In genomic region chr9:96031962-96032534, GRCh38 we compare ENCODE assay signal across 13 cellular contexts.
DNase-seq lines count a peak whose midpoint lies in the region; ATAC-seq and TF ChIP-seq lines count a peak whose summit lies in the region.
"Had no signal": no experiment of that assay in that cellular context is flagged by ENCODE, and none has a peak within 500 bp of the region (broad histone marks: within the 10 kb centered on the region; RNA-seq: fewer than 3 reads in every experiment).

No MANE protein-coding gene starts in this region.

- ATAC-seq in HG03439 (IDR thresholded peaks at IDR 0.05; ENCODE audit: unreplicated experiment): no peak

- H3K27ac ChIP-seq in VCaP: peak overlapping the region; percentile 93
- peak overlapping the region; percentile 66 to 78 for H3K27ac ChIP-seq in tibial artery
- H3K27ac ChIP-seq in endodermal cell (ENCODE audit: low read depth, low read length): no peak overlapping the region
- H3K27ac ChIP-seq: BLaER1 treated with 17β-estradiol and CSF1 and Interleukin-3, amounts not matched to agents 10 nM and 100 nM; HL-60; PC-9 had no signal

- no peaks in the 10 kb centered on the region for H3K27me3 ChIP-seq in tibial artery
- H3K27me3 ChIP-seq in endodermal cell (ENCODE audit: control insufficient read depth, insufficient read depth, low read length, poor library complexity, severe bottlenecking): peaks cover 17% of the 10 kb centered on the region

- no peak for DNase-seq in activated CD4-positive, alpha-beta T cell treated with anti-CD3 and anti-CD28 coated beads, Interleukin-2, amount 10 ng/mL, durations not matched to agents 24 days and 14 days
- DNase-seq in activated CD4-positive, alpha-beta T cell treated with anti-CD3 and anti-CD28 coated beads for 1 hour: no peak
- DNase-seq in tibial artery (no peak), SKM-1 (lab: John Stamatoyannopoulos, UW; ENCODE audit: unreplicated experiment) (no peak), endodermal cell (no peak)
- DNase-seq: DND-41, H9 had no signal

- no peak overlapping the region for H3K4me3 Mint-ChIP-seq in activated CD4-positive, alpha-beta T cell treated with anti-CD3 and anti-CD28 coated beads, Interleukin-2, amount 10 ng/mL, durations not matched to agents 24 days and 14 days
- H3K4me3 Mint-ChIP-seq in nephron (no peak overlapping the region), endodermal cell (no peak overlapping the region)
- H3K4me3 Mint-ChIP-seq: H9 had no signal

- H3K4me1 Mint-ChIP-seq in activated CD4-positive, alpha-beta T cell treated with anti-CD3 and anti-CD28 coated beads, Interleukin-2, amount 10 ng/mL, durations not matched to agents 24 days and 14 days: peaks cover 10% of the 10 kb centered on the region
- H3K4me1 Mint-ChIP-seq in nephron: peaks cover 20% of the 10 kb centered on the region
- peaks cover 8% of the 10 kb centered on the region for H3K4me1 Mint-ChIP-seq in endodermal cell

- intact Hi-C loops in activated CD4-positive, alpha-beta T cell treated with anti-CD3 and anti-CD28 coated beads, Interleukin-2, amount 10 ng/mL, durations not matched to agents 24 days and 14 days (cut with micrococcal nuclease): no loop called here
- intact Hi-C loops in tibial artery (cut with DNase I; ENCODE audit: low total_unique reads): loop anchor here (1.0 kb wide), 1 partner anchor 17 kb away; no protein-coding TSS in a partner anchor

- H3K36me3 ChIP-seq in tibial artery (no peaks in the 10 kb centered on the region), endodermal cell (ENCODE audit: control insufficient read depth, insufficient read depth, low read length) (no peaks in the 10 kb centered on the region)

- H3K9me3 ChIP-seq in tibial artery: no peaks in the 10 kb centered on the region
- H3K9me3 ChIP-seq in endodermal cell (ENCODE audit: control insufficient read depth, low read length): peaks cover 12% of the 10 kb centered on the region

- H3K27ac Mint-ChIP-seq in activated CD4-positive, alpha-beta T cell treated with anti-CD3 and anti-CD28 coated beads, Interleukin-2, amount 10 ng/mL, durations not matched to agents 24 days and 14 days: peak overlapping the region; percentile 37
- H3K27ac Mint-ChIP-seq in nephron (peak overlapping the region in 2 of 3 experiments; percentile 82 to 90), endodermal cell (no peak overlapping the region)
- H3K27ac Mint-ChIP-seq: H9 had no signal

- no peak for TF ChIP-seq CTCF in VCaP (conservative IDR thresholded peaks at IDR 0.05)
- TF ChIP-seq CTCF in nephron (IDR thresholded peaks at IDR 0.05; ENCODE audit: unreplicated experiment in 3 of 3): no peak
- no peak for TF ChIP-seq CTCF in tibial artery (IDR thresholded peaks at IDR 0.05)
- no peak for TF ChIP-seq CTCF in endodermal cell (conservative IDR thresholded peaks at IDR 0.05)

- H3K9me3 Mint-ChIP-seq in activated CD4-positive, alpha-beta T cell treated with anti-CD3 and anti-CD28 coated beads, Interleukin-2, amount 10 ng/mL, durations not matched to agents 24 days and 14 days: peaks cover 10% of the 10 kb centered on the region
- H3K9me3 Mint-ChIP-seq in nephron (peaks cover 17% of the 10 kb centered on the region), endodermal cell (peaks cover 21% of the 10 kb centered on the region)

- peaks cover 2% of the 10 kb centered on the region for H3K36me3 Mint-ChIP-seq in activated CD4-positive, alpha-beta T cell treated with anti-CD3 and anti-CD28 coated beads, Interleukin-2, amount 10 ng/mL, durations not matched to agents 24 days and 14 days (ENCODE audit: low read depth)
- H3K36me3 Mint-ChIP-seq in nephron (ENCODE audit: low read depth) (peaks cover under 1% of the 10 kb centered on the region), endodermal cell (ENCODE audit: low read depth) (no peaks in the 10 kb centered on the region)

- H3K4me3 ChIP-seq in tibial artery: no peak overlapping the region
- H3K4me3 ChIP-seq in endodermal cell (ENCODE audit: low read length): no peak overlapping the region
- H3K4me3 ChIP-seq: BLaER1 treated with 17β-estradiol and CSF1 and Interleukin-3, amounts not matched to agents 10 nM and 100 nM; PC-9 had no signal

- WGBS in endodermal cell (ENCODE audit: insufficient coverage in 1 of 2, insufficient read length in 1 of 2), 2 experiments: 88 to 90% methylated on average over 12 to 15 of the region's 15 CpGs

- peaks cover 16% of the 10 kb centered on the region for H3K27me3 Mint-ChIP-seq in activated CD4-positive, alpha-beta T cell treated with anti-CD3 and anti-CD28 coated beads, Interleukin-2, amount 10 ng/mL, durations not matched to agents 24 days and 14 days
- H3K27me3 Mint-ChIP-seq in nephron (ENCODE audit: low read depth): peaks cover 36% of the 10 kb centered on the region
- H3K27me3 Mint-ChIP-seq in endodermal cell (ENCODE audit: insufficient read depth): peaks cover 59% of the 10 kb centered on the region

- peaks cover 4 to 50% (median 37%) of the 10 kb centered on the region in 4 donors for H3K4me1 ChIP-seq in tibial artery
- no peaks in the 10 kb centered on the region for H3K4me1 ChIP-seq in endodermal cell (ENCODE audit: control insufficient read depth, insufficient read depth, low read length)

- H3K9ac ChIP-seq in endodermal cell (ENCODE audit: extremely low read depth, low read length, poor library complexity, severe bottlenecking): no peak overlapping the region
- H3K9ac ChIP-seq: BLaER1 treated with 17β-estradiol and CSF1 and Interleukin-3, amounts not matched to agents 10 nM and 100 nM had no signal
